Comparison of ENCODE assay signal across 9 cellular contexts in the genomic region with DNA sequence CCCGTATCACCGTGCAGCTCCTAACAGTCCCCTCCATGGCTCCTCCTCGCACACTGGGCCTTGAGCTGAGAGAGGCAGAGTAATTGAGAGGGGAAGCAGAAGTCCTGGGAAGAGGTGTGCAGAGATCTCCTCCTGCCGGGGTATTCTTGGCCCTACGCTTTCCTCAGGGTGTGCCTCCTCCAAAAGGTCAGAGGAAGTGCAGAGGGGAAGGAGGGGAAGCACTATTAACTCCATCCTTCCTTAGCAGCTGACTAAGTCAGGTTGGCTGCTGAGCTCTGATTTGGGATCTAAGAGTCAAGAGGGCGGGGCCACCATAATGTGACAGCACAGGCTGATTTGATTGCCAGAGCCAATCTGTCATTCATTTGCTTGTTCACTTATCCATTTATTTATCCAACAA. TPM values are rescaled to one million over a fixed set of nuclear protein-coding genes. Genes with fewer than 3 reads are reported as not detected.
DNase-seq lines count a peak whose midpoint lies in the region; ATAC-seq and TF ChIP-seq lines count a peak whose summit lies in the region.
"Had no signal": no experiment of that assay in that cellular context is flagged by ENCODE, and none has a peak within 500 bp of the region (broad histone marks: within the 10 kb centered on the region; RNA-seq: fewer than 3 reads in every experiment).

No MANE protein-coding gene starts in this region.

- H3K27me3 ChIP-seq in Loucy (ENCODE audit: insufficient read depth, low read length, poor library complexity, severe bottlenecking) = no peaks in the 10 kb centered on the region
- H3K27me3 ChIP-seq in RWPE2 (ENCODE audit: insufficient read depth, poor library complexity, severe bottlenecking) = no peaks in the 10 kb centered on the region

- H3K27ac Mint-ChIP-seq in glutamatergic neuron (ENCODE audit: unreplicated experiment) = peak overlapping the region; percentile 49
- peak overlapping the region; percentile 86 for H3K27ac Mint-ChIP-seq in stimulated activated effector memory CD8-positive, alpha-beta T cell treated with anti-CD3 and anti-CD28 coated beads, Interleukin-12 subunit alpha, Interleukin-12 subunit beta, amount 100 ng/mL, for 72 hours

- H3K79me2 ChIP-seq in Loucy (ENCODE audit: insufficient read depth, low read length) = peaks cover 99% of the 10 kb centered on the region

- H3K4me2 ChIP-seq in Loucy (ENCODE audit: low read depth, low read length, poor library complexity, severe bottlenecking) = peak overlapping the region; percentile 61

- H3K9me2 ChIP-seq in Loucy (replicated peaks; ENCODE audit: low read depth, low read length) = no peaks in the 10 kb centered on the region

- H3K9me3 ChIP-seq in Loucy (ENCODE audit: insufficient read depth, low read depth, low read length) (no peaks in the 10 kb centered on the region), RWPE2 (ENCODE audit: severe bottlenecking) (no peaks in the 10 kb centered on the region)

- H3K4me1 ChIP-seq in Loucy (ENCODE audit: insufficient read depth, low read length, poor library complexity, severe bottlenecking) (peaks cover 31% of the 10 kb centered on the region), RWPE2 (ENCODE audit: insufficient read depth, poor library complexity, severe bottlenecking) (peaks cover 26% of the 10 kb centered on the region)

- peak overlapping the region; percentile 34 for H3K4me3 Mint-ChIP-seq in glutamatergic neuron (ENCODE audit: unreplicated experiment)
- no peak overlapping the region for H3K4me3 Mint-ChIP-seq in stimulated activated effector memory CD8-positive, alpha-beta T cell treated with anti-CD3 and anti-CD28 coated beads, Interleukin-12 subunit alpha, Interleukin-12 subunit beta, amount 100 ng/mL, for 72 hours

- H3K36me3 Mint-ChIP-seq in glutamatergic neuron (ENCODE audit: unreplicated experiment) = no peaks in the 10 kb centered on the region
- peaks cover 66% of the 10 kb centered on the region for H3K36me3 Mint-ChIP-seq in stimulated activated effector memory CD8-positive, alpha-beta T cell treated with anti-CD3 and anti-CD28 coated beads, Interleukin-12 subunit alpha, Interleukin-12 subunit beta, amount 100 ng/mL, for 72 hours

- peaks cover 10% of the 10 kb centered on the region for H3K27me3 Mint-ChIP-seq in glutamatergic neuron (ENCODE audit: unreplicated experiment)

- in situ Hi-C loops in G401 (cut with HindIII; ENCODE audit: low sequenced_read_pairs) = no loop called here

- H3K4me3 ChIP-seq in Loucy (ENCODE audit: low read length, poor library complexity, severe bottlenecking) (peak overlapping the region; percentile 3), RWPE2 (ENCODE audit: severe bottlenecking) (no peak overlapping the region)

- no peak overlapping the region for H2AFZ ChIP-seq in Loucy (ENCODE audit: low read length)

- H3K36me3 ChIP-seq in Loucy (ENCODE audit: insufficient read depth, low read length) = peaks cover 54% of the 10 kb centered on the region; the same call in 1 of the 2 replicates
- H3K36me3 ChIP-seq in RWPE2 (ENCODE audit: low read depth) = no peaks in the 10 kb centered on the region; the same call in none of the 2 replicates

- peak; percentile 40; the same call in 2 of the 3 replicates for ATAC-seq in RWPE2 (ENCODE audit: low read depth)
- no peak for ATAC-seq in stimulated activated effector memory CD8-positive, alpha-beta T cell treated with anti-CD3 and anti-CD28 coated beads, Interleukin-12 subunit alpha, Interleukin-12 subunit beta, amount 100 ng/mL, for 72 hours

- H3F3A ChIP-seq in Loucy (ENCODE audit: low read depth) = no peaks in the 10 kb centered on the region

- DNase-seq in RWPE2 (ENCODE audit: low spot score) = no peak
- DNase-seq in glutamatergic neuron = no peak
- no peak for DNase-seq in stimulated activated effector memory CD8-positive, alpha-beta T cell treated with anti-CD3 and anti-CD28 coated beads, Interleukin-12 subunit alpha, Interleukin-12 subunit beta, amount 100 ng/mL, for 72 hours (ENCODE audit: low spot score in 2 of 2)
- no peak for DNase-seq in G401 (ENCODE audit: low spot score)
- DNase-seq in activated T-cell treated with anti-CD3 and anti-CD28 coated beads, Interleukin-2, amount 50 U/mL, for 1 hour = no peak
- DNase-seq in stimulated activated naive CD4-positive, alpha-beta T cell treated with Interleukin-2 at 50 U/mL for 16 hours (lab: John Stamatoyannopoulos, UW) = no peak
- no peak for DNase-seq in 8988T
- DNase-seq: NCI-H1436 treated with DMSO at 0.1 percent for 48 hours had no signal

- H3K9me3 Mint-ChIP-seq in glutamatergic neuron (ENCODE audit: unreplicated experiment) = peaks cover 10% of the 10 kb centered on the region
- no peaks in the 10 kb centered on the region for H3K9me3 Mint-ChIP-seq in stimulated activated effector memory CD8-positive, alpha-beta T cell treated with anti-CD3 and anti-CD28 coated beads, Interleukin-12 subunit alpha, Interleukin-12 subunit beta, amount 100 ng/mL, for 72 hours

- TF ChIP-seq CTCF in Loucy (conservative IDR thresholded peaks at IDR 0.05; ENCODE audit: low read length) (0 out of 2 replicates have a peak, but pooled peaks have one; percentile 15), RWPE2 (IDR thresholded peaks at IDR 0.05; ENCODE audit: poor library complexity, severe bottlenecking) (peak; percentile 16), glutamatergic neuron (IDR thresholded peaks at IDR 0.05; ENCODE audit: partially characterized antibody, unreplicated experiment) (no peak)

- peaks cover 46% of the 10 kb centered on the region for H3K4me1 Mint-ChIP-seq in glutamatergic neuron (ENCODE audit: low read depth, unreplicated experiment)
- peaks cover 75% of the 10 kb centered on the region for H3K4me1 Mint-ChIP-seq in stimulated activated effector memory CD8-positive, alpha-beta T cell treated with anti-CD3 and anti-CD28 coated beads, Interleukin-12 subunit alpha, Interleukin-12 subunit beta, amount 100 ng/mL, for 72 hours

- H3K9ac ChIP-seq in Loucy (ENCODE audit: low read depth, low read length, poor library complexity, severe bottlenecking) = no peak overlapping the region

- no peak overlapping the region for H3K27ac ChIP-seq in RWPE2 (ENCODE audit: poor library complexity, severe bottlenecking)

- peaks cover 86% of the 10 kb centered on the region for H4K20me1 ChIP-seq in Loucy (ENCODE audit: insufficient read depth, low read length, poor library complexity, severe bottlenecking)

RNA-seq across cellular contexts. Expression of gene ATP2B4, which starts 12.3 kb away (rescaled TPM):
- 17.4 TPM for total RNA-seq in glutamatergic neuron (ENCODE audit: unreplicated experiment)
- total RNA-seq in G401 (2014; rRNA removed; shearing (Covaris generic)) = 5.4 and 6.7 TPM in 2 replicates
